Comparison of ENCODE assay signal across 10 cellular contexts in genomic region chr5:94893404-94894145, GRCh38.
DNase-seq lines count a peak whose midpoint lies in the region; ATAC-seq and TF ChIP-seq lines count a peak whose summit lies in the region.
"Had no signal": no experiment of that assay in that cellular context is flagged by ENCODE, and none has a peak within 500 bp of the region (broad histone marks: within the 10 kb centered on the region; RNA-seq: fewer than 3 reads in every experiment).

No MANE protein-coding gene starts in this region.

- ATAC-seq in HG03039 (IDR thresholded peaks at IDR 0.05; ENCODE audit: unreplicated experiment) (no peak), GM19463 (IDR thresholded peaks at IDR 0.05; ENCODE audit: unreplicated experiment) (no peak)
- ATAC-seq: activated CD8-positive, alpha-beta T cell treated with anti-CD3 and anti-CD28 coated beads for 36 hours had no signal

- peak; percentile 45 for TF ChIP-seq CTCF in retinal pigment epithelial cell (conservative IDR thresholded peaks at IDR 0.05; ENCODE audit: low read depth, low read length)

- TF ChIP-seq POLR2A in erythroblast (IDR thresholded peaks at IDR 0.05; ENCODE audit: low read length) = no peak

- H3K4me3 ChIP-seq in retinal pigment epithelial cell (ENCODE audit: low read length) = no peak overlapping the region

- DNase-seq in NCI-H2196 (lab: John Stamatoyannopoulos, UW; ENCODE audit: unreplicated experiment) = peak; percentile 8
- no peak for DNase-seq in NCI-H2196 treated with DMSO at 0.1 percent for 48 hours (lab: John Stamatoyannopoulos, UW; ENCODE audit: unreplicated experiment)
- DNase-seq in NCI-H748 (lab: John Stamatoyannopoulos, UW; ENCODE audit: unreplicated experiment) = peak; percentile 82
- peak; percentile 6 to 50 for DNase-seq in erythroblast (lab: John Stamatoyannopoulos, UW)
- no peak for DNase-seq in retinal pigment epithelial cell (ENCODE audit: low read depth)
- DNase-seq in activated gamma-delta T cell treated with Interleukin-2 at 50 U/mL for 16 hours = no peak
- DNase-seq: activated CD8-positive, alpha-beta T cell treated with anti-CD3 and anti-CD28 coated beads for 36 hours; MV-4-11 had no signal

Comparison
In these comparisons a context has a peak if more than half of its experiments do, and no peak if none do; other contexts are left out.
1. DNase-seq: peak in NCI-H2196 (single experiment), NCI-H748 (single experiment) and erythroblast (2 of 2); none in NCI-H2196 treated with DMSO at 0.1 percent for 48 hours (single experiment), retinal pigment epithelial cell (single experiment) and activated gamma-delta T cell treated with Interleukin-2 at 50 U/mL for 16 hours (single experiment).